Comparison of ENCODE assay signal across 9 cellular contexts in genomic region chr20:63957690-63958441, GRCh38. TPM values are rescaled to one million over a fixed set of nuclear protein-coding genes. Genes with fewer than 3 reads are reported as not detected.
DNase-seq lines count a peak whose midpoint lies in the region; ATAC-seq and TF ChIP-seq lines count a peak whose summit lies in the region.
"Had no signal": no experiment of that assay in that cellular context is flagged by ENCODE, and none has a peak within 500 bp of the region (broad histone marks: within the 10 kb centered on the region; RNA-seq: fewer than 3 reads in every experiment).

No MANE protein-coding gene starts in this region.

- H3K79me1 ChIP-seq in mesendoderm (ENCODE audit: low read length), result peaks cover 14% of the 10 kb centered on the region

- no peak for DNase-seq in Calu3
- peak; percentile 62 for DNase-seq in NCI-H1105 (lab: John Stamatoyannopoulos, UW)
- DNase-seq in activated naive CD4-positive, alpha-beta T cell treated with anti-CD3 and anti-CD28 coated beads, Interleukin-2, amount 50 U/mL, for 72 hours (ENCODE audit: low spot score in 2 of 2), result no peak
- peak; percentile 87 for DNase-seq in mesendoderm
- no peak for DNase-seq in HuH-7 (ENCODE audit: low spot score)
- no peak for DNase-seq in H4 (ENCODE audit: low spot score)

- no peak overlapping the region for H3K23ac ChIP-seq in mesendoderm (ENCODE audit: low read length)

- no peaks in the 10 kb centered on the region for H3K4me1 ChIP-seq in mesendoderm (ENCODE audit: control insufficient read depth, low read depth, low read length)

- no peak for TF ChIP-seq CTCF in Calu3 (IDR thresholded peaks at IDR 0.05; ENCODE audit: unreplicated experiment)

- H3K4ac ChIP-seq in mesendoderm (ENCODE audit: low read depth, low read length), result no peak overlapping the region

- H4K5ac ChIP-seq in mesendoderm (ENCODE audit: low read length), result no peak overlapping the region

- CTCF ChIA-PET in Calu3 (lab: Charles Lee), result interaction anchor here (0.5 to 2.0 kb wide), 5 partner anchors 16 to 420 kb away, joined by 3 to 17 read pairs (median 4); partner anchors contain the start of genes PRPF6 and SAMD10

- no peak overlapping the region for H2BK15ac ChIP-seq in mesendoderm (replicated peaks; ENCODE audit: low read depth)

- H3K18ac ChIP-seq in mesendoderm (ENCODE audit: low read length), result no peak overlapping the region

- no peaks in the 10 kb centered on the region for H3K9me3 Mint-ChIP-seq in Calu3 (ENCODE audit: low read depth, unreplicated experiment)
- no peaks in the 10 kb centered on the region for H3K9me3 Mint-ChIP-seq in activated naive CD4-positive, alpha-beta T cell treated with anti-CD3 and anti-CD28 coated beads, Interleukin-2, amount 50 U/mL, for 72 hours
- H3K9me3 Mint-ChIP-seq: dendritic cell treated with granulocyte-macrophage colony-stimulating factor and Interleukin-4, amounts not matched to agents 40 ng/mL and 50 ng/mL, for 4 days had no signal

- no peak overlapping the region for H3K4me2 ChIP-seq in mesendoderm (ENCODE audit: low read length)

- H3K4me1 Mint-ChIP-seq in Calu3 (ENCODE audit: low read depth, unreplicated experiment), result peaks cover 23% of the 10 kb centered on the region

- WGBS in mesendoderm (ENCODE audit: extremely low coverage, insufficient coverage, low lambda C conversion rate), result no CpG with 5 or more reads among the region's 13 CpGs

- intact Hi-C loops in Calu3 (cut with micrococcal nuclease; ENCODE audit: unreplicated experiment), result no loop called here

- no peak overlapping the region for H3K9ac ChIP-seq in mesendoderm (ENCODE audit: low read length)

- H3K27me3 Mint-ChIP-seq in Calu3 (ENCODE audit: unreplicated experiment), result no peaks in the 10 kb centered on the region

- peak overlapping the region; percentile 85 for H3K4me3 Mint-ChIP-seq in Calu3 (ENCODE audit: low read depth, unreplicated experiment)

- no peaks in the 10 kb centered on the region for H3K36me3 ChIP-seq in mesendoderm (ENCODE audit: control insufficient read depth, insufficient read depth, low read length)

- no peak overlapping the region for H2BK5ac ChIP-seq in mesendoderm (ENCODE audit: low read length)

- no peak overlapping the region for H2AK5ac ChIP-seq in mesendoderm (ENCODE audit: low read length)

- H3K27me3 ChIP-seq in mesendoderm (ENCODE audit: insufficient read depth, low read length, poor library complexity), result no peaks in the 10 kb centered on the region

- no peak overlapping the region for H4K8ac ChIP-seq in mesendoderm (ENCODE audit: low read depth, low read length)

- no peak for ATAC-seq in activated naive CD4-positive, alpha-beta T cell treated with anti-CD3 and anti-CD28 coated beads, Interleukin-2, amount 50 U/mL, for 72 hours
- no peak for ATAC-seq in HG02970 (IDR thresholded peaks at IDR 0.05; ENCODE audit: low FRiP score, unreplicated experiment)
- ATAC-seq in GM18498 (IDR thresholded peaks at IDR 0.05; ENCODE audit: unreplicated experiment), result no peak

- H3K27ac Mint-ChIP-seq in Calu3 (ENCODE audit: unreplicated experiment), result peak overlapping the region; percentile 77
- peak overlapping the region; percentile 79 to 88 for H3K27ac Mint-ChIP-seq in activated naive CD4-positive, alpha-beta T cell treated with anti-CD3 and anti-CD28 coated beads, Interleukin-2, amount 50 U/mL, for 72 hours

- H2BK120ac ChIP-seq in mesendoderm (ENCODE audit: low read depth, low read length), result no peak overlapping the region

- no peak overlapping the region for H3K4me3 ChIP-seq in mesendoderm (ENCODE audit: low read length)

- H3K36me3 Mint-ChIP-seq in Calu3 (ENCODE audit: insufficient read depth, unreplicated experiment), result peaks cover 83% of the 10 kb centered on the region
- peaks cover 0 to 4% of the 10 kb centered on the region in 2 donors for H3K36me3 Mint-ChIP-seq in activated naive CD4-positive, alpha-beta T cell treated with anti-CD3 and anti-CD28 coated beads, Interleukin-2, amount 50 U/mL, for 72 hours

- H3K79me2 ChIP-seq in mesendoderm (ENCODE audit: control insufficient read depth, insufficient read depth, low read length), result peaks cover 24% of the 10 kb centered on the region

- H3K56ac ChIP-seq in mesendoderm (ENCODE audit: low read length), result no peak overlapping the region

- BruUV-seq in Calu3 (replicated peaks; lab: Mats Ljungman, UMichigan), result no TSS peak

- H3K27ac ChIP-seq in mesendoderm (ENCODE audit: low read depth, low read length), result no peak overlapping the region

RNA-seq across cellular contexts. Expression of gene UCKL1, which starts 1.6 kb away (rescaled TPM):
- total RNA-seq in Calu3 (2022), result 85.1 and 86.3 TPM in 2 replicates
- 10 to 100 TPM; 21.3 to 32.7 TPM for total RNA-seq in activated naive CD4-positive, alpha-beta T cell treated with anti-CD3 and anti-CD28 coated beads, Interleukin-2, amount 50 U/mL, for 72 hours
- polyA plus RNA-seq in mesendoderm (2013, experiment 1 of 2), result 28.6 TPM
- polyA plus RNA-seq in mesendoderm (2013, experiment 2 of 2), result 29.4 TPM
- total RNA-seq in H4 (2014; rRNA removed; shearing (Covaris generic)), result 14.1 and 16.1 TPM in 2 replicates

RNA-seq across cellular contexts. Expression of gene ZNF512B, which starts 11.9 kb away (rescaled TPM):
- 58.1 and 62.8 TPM in 2 replicates for total RNA-seq in Calu3 (2022)
- 10 to 100 TPM in 1 of 2 donors, 1 to 10 TPM in 1; 10.0 to 21.4 TPM for total RNA-seq in activated naive CD4-positive, alpha-beta T cell treated with anti-CD3 and anti-CD28 coated beads, Interleukin-2, amount 50 U/mL, for 72 hours
- 10.8 TPM for polyA plus RNA-seq in mesendoderm (2013, experiment 1 of 2)
- polyA plus RNA-seq in mesendoderm (2013, experiment 2 of 2), result 10.9 TPM
- total RNA-seq in H4 (2014; rRNA removed; shearing (Covaris generic)), result 2.2 and 4.4 TPM in 2 replicates

RNA-seq across cellular contexts. Expression of gene SAMD10, which starts 21.6 kb away (rescaled TPM):
- total RNA-seq in Calu3 (2022), result 23.6 and 23.7 TPM in 2 replicates
- total RNA-seq in activated naive CD4-positive, alpha-beta T cell treated with anti-CD3 and anti-CD28 coated beads, Interleukin-2, amount 50 U/mL, for 72 hours, result 10 to 100 TPM in 1 of 2 donors, 1 to 10 TPM in 1; 8.2 to 65.4 TPM
- polyA plus RNA-seq in mesendoderm (2013, experiment 1 of 2), result 2.2 TPM
- polyA plus RNA-seq in mesendoderm (2013, experiment 2 of 2), result 2.1 TPM
- total RNA-seq in H4 (2014; rRNA removed; shearing (Covaris generic)), result not detected in 2 replicates

RNA-seq across cellular contexts. Expression of gene PRPF6, which starts 23.1 kb away (rescaled TPM):
- total RNA-seq in Calu3 (2022), result 111 and 113 TPM in 2 replicates
- 10 to 100 TPM; 82.1 to 82.7 TPM for total RNA-seq in activated naive CD4-positive, alpha-beta T cell treated with anti-CD3 and anti-CD28 coated beads, Interleukin-2, amount 50 U/mL, for 72 hours
- polyA plus RNA-seq in mesendoderm (2013, experiment 1 of 2), result 45.5 TPM
- polyA plus RNA-seq in mesendoderm (2013, experiment 2 of 2), result 46.7 TPM
- 35.9 and 36.5 TPM in 2 replicates for total RNA-seq in H4 (2014; rRNA removed; shearing (Covaris generic))

Comparison
In these comparisons a context has a peak if more than half of its experiments do, and no peak if none do; other contexts are left out.
1. DNase-seq: peak in NCI-H1105 (single experiment) and mesendoderm (single experiment); none in Calu3 (single experiment), activated naive CD4-positive, alpha-beta T cell treated with anti-CD3 and anti-CD28 coated beads, Interleukin-2, amount 50 U/mL, for 72 hours (0 of 2), HuH-7 (single experiment) and H4 (single experiment).